Comparison of ENCODE assay signal across 1 cellular context in the genomic region with DNA sequence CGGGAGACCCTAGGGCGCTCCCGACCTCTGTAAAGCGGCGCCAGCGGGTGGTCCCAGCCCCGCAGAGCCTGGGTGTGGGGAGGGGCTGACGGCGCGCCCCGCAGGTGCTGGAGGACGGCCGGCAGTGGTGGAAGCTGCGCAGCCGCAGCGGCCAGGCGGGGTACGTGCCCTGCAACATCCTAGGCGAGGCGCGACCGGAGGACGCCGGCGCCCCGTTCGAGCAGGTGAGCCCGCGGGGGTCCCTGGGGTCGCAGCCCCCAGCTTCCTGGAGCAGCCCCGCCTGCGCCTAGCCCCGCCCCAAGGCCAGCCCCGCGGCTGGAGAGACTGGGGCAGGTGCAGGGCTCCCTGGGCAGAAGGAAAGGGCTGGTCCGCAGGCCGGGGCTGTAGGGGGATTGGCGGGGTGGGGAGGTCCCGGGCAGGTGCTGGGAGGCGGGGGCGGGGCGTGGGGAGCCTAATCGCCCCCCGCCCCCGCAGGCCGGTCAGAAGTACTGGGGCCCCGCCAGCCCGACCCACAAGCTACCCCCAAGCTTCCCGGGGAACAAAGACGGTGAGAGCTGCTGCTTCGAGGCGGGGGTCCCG.
TF ChIP-seq lines count a peak whose summit lies in the region.

No MANE protein-coding gene starts in this region.

TF ChIP-seq in H1, 55 proteins besides CTCF, POLR2A, EP300 and RAD21:
- TF ChIP-seq MAFK (IDR thresholded peaks at IDR 0.05; ENCODE audit: low read depth, low read length) (no peak), EGR1 (IDR thresholded peaks at IDR 0.05; ENCODE audit: borderline replicate concordance, low read depth, low read length) (no peak), KDM5A (IDR thresholded peaks at IDR 0.05; ENCODE audit: low read length) (no peak), CHD1 (IDR thresholded peaks at IDR 0.05; ENCODE audit: low read depth, low read length) (no peak), RFX5 (IDR thresholded peaks at IDR 0.05; ENCODE audit: borderline replicate concordance, low read depth, low read length) (no peak), TEAD4 (IDR thresholded peaks at IDR 0.05; ENCODE audit: low read depth, low read length) (no peak), GABPA (IDR thresholded peaks at IDR 0.05; ENCODE audit: borderline replicate concordance, insufficient read depth, low read length) (no peak), SP2 (IDR thresholded peaks at IDR 0.05; ENCODE audit: low read length) (no peak), POLR2AphosphoS5 (IDR thresholded peaks at IDR 0.05; ENCODE audit: low read depth, low read length) (no peak), FOSL1 (IDR thresholded peaks at IDR 0.05; ENCODE audit: insufficient read depth, low read depth, low read length) (no peak), NRF1 (IDR thresholded peaks at IDR 0.05; ENCODE audit: low read depth, low read length) (peak; percentile 49), TAF1 (IDR thresholded peaks at IDR 0.05; ENCODE audit: low read depth, low read length) (no peak), PHF8 (conservative IDR thresholded peaks at IDR 0.05; ENCODE audit: low read depth, low read length) (no peak), HDAC2 (IDR thresholded peaks at IDR 0.05; ENCODE audit: borderline replicate concordance in 1 of 2, low read depth in 2 of 2, low read length in 2 of 2) (no peak), JUND (IDR thresholded peaks at IDR 0.05; ENCODE audit: low read length) (no peak), E2F6 (IDR thresholded peaks at IDR 0.05) (no peak)
- TF ChIP-seq, protein P1, sequence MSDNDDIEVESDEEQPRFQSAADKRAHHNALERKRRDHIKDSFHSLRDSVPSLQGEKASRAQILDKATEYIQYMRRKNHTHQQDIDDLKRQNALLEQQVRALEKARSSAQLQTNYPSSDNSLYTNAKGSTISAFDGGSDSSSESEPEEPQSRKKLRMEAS (IDR thresholded peaks at IDR 0.05) = peak; percentile 24; the same call in 1 of the 2 replicates
